In genomic region chr5:91176288-91177016, GRCh38 we compare ENCODE assay signal across 1 cellular context.
TF ChIP-seq lines count a peak whose summit lies in the region.

No MANE protein-coding gene starts in this region.

TF ChIP-seq in GM12878, 131 proteins besides CTCF, POLR2A, EP300 and RAD21 (continued from another document):
- TF ChIP-seq MYC (IDR thresholded peaks at IDR 0.05; ENCODE audit: insufficient read depth, insufficient read length, insufficient replicate concordance, low read length, severe bottlenecking) (no peak), CBX3 (IDR thresholded peaks at IDR 0.05; ENCODE audit: borderline replicate concordance, low read depth) (no peak), RB1 (IDR thresholded peaks at IDR 0.05; ENCODE audit: borderline replicate concordance) (no peak), WRNIP1 (IDR thresholded peaks at IDR 0.05; ENCODE audit: borderline replicate concordance, low read depth, low read length) (no peak), USF1 (IDR thresholded peaks at IDR 0.05; ENCODE audit: borderline replicate concordance, extremely low read length, insufficient read depth, low read depth, low read length) (no peak), STAT1 (conservative IDR thresholded peaks at IDR 0.05) (no peak), ZBTB33 (IDR thresholded peaks at IDR 0.05) (no peak), ASH2L (IDR thresholded peaks at IDR 0.05; ENCODE audit: borderline replicate concordance, low read depth) (no peak), ZBED1 (IDR thresholded peaks at IDR 0.05; ENCODE audit: borderline replicate concordance) (no peak), BRCA1 (IDR thresholded peaks at IDR 0.05; ENCODE audit: low read depth, low read length) (no peak), RELB (IDR thresholded peaks at IDR 0.05; ENCODE audit: low read depth) (no peak), BMI1 (IDR thresholded peaks at IDR 0.05; ENCODE audit: borderline replicate concordance) (no peak)
- TF ChIP-seq, protein P1, sequence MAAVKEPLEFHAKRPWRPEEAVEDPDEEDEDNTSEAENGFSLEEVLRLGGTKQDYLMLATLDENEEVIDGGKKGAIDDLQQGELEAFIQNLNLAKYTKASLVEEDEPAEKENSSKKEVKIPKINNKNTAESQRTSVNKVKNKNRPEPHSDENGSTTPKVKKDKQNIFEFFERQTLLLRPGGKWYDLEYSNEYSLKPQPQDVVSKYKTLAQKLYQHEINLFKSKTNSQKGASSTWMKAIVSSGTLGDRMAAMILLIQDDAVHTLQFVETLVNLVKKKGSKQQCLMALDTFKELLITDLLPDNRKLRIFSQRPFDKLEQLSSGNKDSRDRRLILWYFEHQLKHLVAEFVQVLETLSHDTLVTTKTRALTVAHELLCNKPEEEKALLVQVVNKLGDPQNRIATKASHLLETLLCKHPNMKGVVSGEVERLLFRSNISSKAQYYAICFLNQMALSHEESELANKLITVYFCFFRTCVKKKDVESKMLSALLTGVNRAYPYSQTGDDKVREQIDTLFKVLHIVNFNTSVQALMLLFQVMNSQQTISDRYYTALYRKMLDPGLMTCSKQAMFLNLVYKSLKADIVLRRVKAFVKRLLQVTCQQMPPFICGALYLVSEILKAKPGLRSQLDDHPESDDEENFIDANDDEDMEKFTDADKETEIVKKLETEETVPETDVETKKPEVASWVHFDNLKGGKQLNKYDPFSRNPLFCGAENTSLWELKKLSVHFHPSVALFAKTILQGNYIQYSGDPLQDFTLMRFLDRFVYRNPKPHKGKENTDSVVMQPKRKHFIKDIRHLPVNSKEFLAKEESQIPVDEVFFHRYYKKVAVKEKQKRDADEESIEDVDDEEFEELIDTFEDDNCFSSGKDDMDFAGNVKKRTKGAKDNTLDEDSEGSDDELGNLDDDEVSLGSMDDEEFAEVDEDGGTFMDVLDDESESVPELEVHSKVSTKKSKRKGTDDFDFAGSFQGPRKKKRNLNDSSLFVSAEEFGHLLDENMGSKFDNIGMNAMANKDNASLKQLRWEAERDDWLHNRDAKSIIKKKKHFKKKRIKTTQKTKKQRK (IDR thresholded peaks at IDR 0.05; ENCODE audit: low read depth, low read length), result no peak
TF ChIP-seq in GM12878: peak in this region for 0.
